In the genomic region with DNA sequence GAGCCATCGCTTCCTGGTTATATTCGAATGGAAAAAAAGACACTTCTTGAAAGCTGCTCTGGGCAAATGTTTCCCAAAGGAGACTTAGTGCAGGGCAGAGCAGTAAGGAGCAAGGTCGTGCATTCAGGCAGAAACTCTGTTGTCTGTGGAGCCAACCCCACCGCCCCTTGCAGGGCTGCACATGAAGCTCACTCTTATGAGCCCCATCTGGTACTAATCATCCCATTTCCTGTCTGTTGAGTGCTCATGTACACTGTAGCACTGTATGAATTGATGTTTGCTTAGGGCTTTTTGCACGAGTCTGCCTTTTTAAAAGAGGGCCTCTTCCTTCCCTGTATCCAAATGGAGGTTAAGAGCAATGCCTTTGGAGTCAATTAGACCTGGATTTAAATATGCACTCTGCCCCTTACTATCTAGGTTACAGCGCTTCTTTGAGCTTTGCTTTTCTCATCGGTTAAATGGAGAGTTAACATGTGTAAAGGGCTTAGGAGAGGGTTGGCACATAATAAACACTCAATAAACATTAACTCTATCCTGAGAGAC, we compare ENCODE assay signal across 16 cellular contexts. TPM values are rescaled to one million over a fixed set of nuclear protein-coding genes. Genes with fewer than 3 reads are reported as not detected.
DNase-seq lines count a peak whose midpoint lies in the region; ATAC-seq, FAIRE-seq and TF ChIP-seq lines count a peak whose summit lies in the region.
"Had no signal": no experiment of that assay in that cellular context is flagged by ENCODE, and none has a peak within 500 bp of the region (broad histone marks: within the 10 kb centered on the region; RNA-seq: fewer than 3 reads in every experiment).

No MANE protein-coding gene starts in this region.

- H3K36me3 ChIP-seq in ACC112 (ENCODE audit: insufficient read depth, low read length) (no peaks in the 10 kb centered on the region), fibroblast of lung (ENCODE audit: control insufficient read depth, insufficient read depth, low read length) (no peaks in the 10 kb centered on the region), tibial artery (no peaks in the 10 kb centered on the region)
- H3K36me3 ChIP-seq: BLaER1 had no signal

- H2AFZ ChIP-seq in ACC112 (ENCODE audit: low read length, unreplicated experiment): peak overlapping the region; percentile 63
- H2AFZ ChIP-seq in fibroblast of lung (ENCODE audit: low read length): peak overlapping the region; percentile 51
- H2AFZ ChIP-seq: parathyroid adenoma had no signal

- DNase-seq in GM04504 (ENCODE audit: low read depth) (peak; percentile 64), NCI-H345 treated with DMSO at 0.1 percent for 48 hours (lab: John Stamatoyannopoulos, UW; ENCODE audit: unreplicated experiment) (peak; percentile 50), fibroblast of lung (ENCODE audit: low read depth in 2 of 2) (peak; percentile 49 to 55), H54 (ENCODE audit: insufficient read length, low spot score) (no peak), tibial artery (no peak), left lobe of liver (ENCODE audit: low spot score) (no peak), OCI-M1 (lab: John Stamatoyannopoulos, UW) (no peak)
- DNase-seq: activated CD4-positive, alpha-beta T cell treated with anti-CD3 and anti-CD28 coated beads, Interleukin-2, amount 50 U/mL, for 1 hour; activated gamma-delta T cell; foreskin melanocyte; T-cell had no signal

- H3K4me3 ChIP-seq in ACC112 (ENCODE audit: low read depth, low read length) (peak overlapping the region; percentile 15; the same call in 1 of the 2 replicates), fibroblast of lung (replicated peaks in 1 of 4; ENCODE audit: control extremely low read depth in 1 of 4, insufficient read depth in 1 of 4, low read depth in 3 of 4, low read length in 4 of 4) (no peak overlapping the region), tibial artery (no peak overlapping the region)
- H3K4me3 ChIP-seq: BLaER1 had no signal

- no peaks in the 10 kb centered on the region for H3K79me2 ChIP-seq in ACC112 (ENCODE audit: control insufficient read depth, insufficient read depth, low read length, unreplicated experiment)
- H3K79me2 ChIP-seq in fibroblast of lung (ENCODE audit: control insufficient read depth, insufficient read depth, low read length): no peaks in the 10 kb centered on the region
- H3K79me2 ChIP-seq: parathyroid adenoma had no signal

- H3K27me3 ChIP-seq in ACC112 (ENCODE audit: insufficient read depth, low read length) (no peaks in the 10 kb centered on the region), fibroblast of lung (ENCODE audit: control insufficient read depth, insufficient read depth, low read length) (no peaks in the 10 kb centered on the region), tibial artery (no peaks in the 10 kb centered on the region)
- H3K27me3 ChIP-seq: BLaER1 had no signal

- ATAC-seq in left lobe of liver: no peak
- ATAC-seq: T-cell had no signal

- H3K4me1 ChIP-seq in ACC112 (ENCODE audit: control insufficient read depth, insufficient read depth, low read length, unreplicated experiment) (peaks cover 11% of the 10 kb centered on the region), fibroblast of lung (ENCODE audit: control insufficient read depth, extremely low read depth, insufficient read depth, low read length) (peaks cover 7% of the 10 kb centered on the region), tibial artery (no peaks in the 10 kb centered on the region)
- H3K4me1 ChIP-seq: BLaER1, parathyroid adenoma had no signal

- intact Hi-C loops in tibial artery (cut with DNase I; ENCODE audit: low total_unique reads): loop anchor here (10.0 kb wide), 1 partner anchor 307 kb away; no protein-coding TSS in a partner anchor

- TF ChIP-seq CTCF in fibroblast of lung (conservative IDR thresholded peaks at IDR 0.05 in 1 of 2, IDR thresholded peaks at IDR 0.05 in 1 of 2; ENCODE audit: low read depth in 1 of 2, low read length in 2 of 2): no peak
- TF ChIP-seq CTCF in tibial artery (IDR thresholded peaks at IDR 0.05): no peak

- H3K9ac ChIP-seq in fibroblast of lung (ENCODE audit: insufficient read depth, low read length): no peak overlapping the region
- H3K9ac ChIP-seq: BLaER1, parathyroid adenoma had no signal

- no peaks in the 10 kb centered on the region for H4K20me1 ChIP-seq in fibroblast of lung (ENCODE audit: control insufficient read depth, extremely low read depth, insufficient read depth, low read length)
- H4K20me1 ChIP-seq: BLaER1 had no signal

- TF ChIP-seq POLR2A in H54 (IDR thresholded peaks at IDR 0.05; ENCODE audit: low read depth, low read length): no peak

- H3K27ac ChIP-seq in ACC112 (ENCODE audit: low read depth, low read length) (no peak overlapping the region), fibroblast of lung (ENCODE audit: insufficient read depth, low read length) (peak overlapping the region; percentile 43), tibial artery (no peak overlapping the region)
- H3K27ac ChIP-seq: BLaER1, parathyroid adenoma had no signal

- FAIRE-seq in H54 (lab: Jason Lieb, UNC): no peak
- FAIRE-seq: colon had no signal

- H3K4me2 ChIP-seq in fibroblast of lung (ENCODE audit: extremely low read depth, insufficient read depth, low read length): peak overlapping the region; percentile 56
- H3K4me2 ChIP-seq: BLaER1 had no signal

- no peaks in the 10 kb centered on the region for H3K9me3 ChIP-seq in fibroblast of lung (ENCODE audit: control insufficient read depth, insufficient read depth, low read depth, low read length)
- H3K9me3 ChIP-seq in tibial artery: no peaks in the 10 kb centered on the region
- H3K9me3 ChIP-seq: BLaER1 had no signal

RNA-seq across cellular contexts. Expression of a gene that starts 25.4 kb away (rescaled TPM):
- total RNA-seq in fibroblast of lung (not detected in 2 replicates), left lobe of liver (not detected)
- polyA plus RNA-seq in fibroblast of lung: not detected in 2 replicates
- not detected in 2 replicates for polyA plus RNA-seq in fibroblast of lung (2012)
- not detected in 2 replicates for polyA minus RNA-seq in fibroblast of lung (ENCODE audit: low replicate concordance)
- total RNA-seq: lower leg skin, T-cell had no signal

Comparison
In these comparisons a context has a peak if more than half of its experiments do, and no peak if none do; other contexts are left out.
1. DNase-seq: peak in GM04504 (single experiment), NCI-H345 treated with DMSO at 0.1 percent for 48 hours (single experiment) and fibroblast of lung (2 of 2); none in H54 (single experiment), tibial artery (0 of 2), left lobe of liver (single experiment) and OCI-M1 (single experiment).